In the genomic region with DNA sequence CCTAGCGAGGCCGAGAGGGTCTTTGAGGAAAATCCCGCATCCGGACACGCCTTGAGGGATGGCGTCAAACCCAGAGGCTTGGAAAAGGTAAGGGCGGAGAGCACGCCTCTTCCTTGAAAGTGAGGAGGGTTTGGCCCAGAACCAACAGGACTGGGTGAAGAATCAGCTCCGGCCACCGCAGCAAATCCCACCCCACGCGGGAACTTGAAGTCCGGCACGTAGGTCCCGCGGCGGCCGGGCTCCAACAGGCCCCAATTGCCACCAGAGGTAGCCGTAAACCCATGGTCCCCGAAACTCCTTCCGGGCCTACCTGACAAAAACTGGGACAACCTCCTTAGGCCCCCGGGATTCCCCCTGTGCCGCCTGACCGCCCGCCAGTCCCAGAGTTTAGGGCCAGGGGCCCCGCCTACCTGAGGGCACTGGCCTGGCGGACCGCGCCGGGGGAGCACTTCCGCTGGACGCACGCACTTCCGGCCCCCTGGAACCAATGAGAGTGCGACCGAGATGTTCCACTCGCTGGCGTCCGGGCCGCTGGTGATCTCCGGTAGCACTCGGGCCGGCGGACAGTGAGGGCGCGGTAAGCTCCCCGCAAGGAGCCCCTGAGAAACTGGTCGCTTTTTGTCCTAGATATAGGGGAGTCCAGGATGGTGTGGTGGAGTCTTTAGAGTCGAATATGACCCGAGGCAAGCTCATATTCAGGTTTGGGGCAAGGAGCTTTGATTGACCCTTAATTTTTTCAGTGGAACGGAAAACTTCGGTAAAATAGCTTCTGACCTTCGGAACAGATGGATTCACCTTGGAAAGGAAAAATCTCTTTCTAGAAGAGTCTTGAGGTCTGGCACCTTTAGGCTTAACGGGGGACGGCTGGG, we compare ENCODE assay signal across 8 cellular contexts. TPM values are rescaled to one million over a fixed set of nuclear protein-coding genes. Genes with fewer than 3 reads are reported as not detected.
DNase-seq lines count a peak whose midpoint lies in the region; FAIRE-seq and TF ChIP-seq lines count a peak whose summit lies in the region.

A gene (minus strand): TSS at position 453 of the 869 bp plus-strand sequence. CDS start 6,772 bp downstream, outside the sequence.
A gene (plus strand): TSS at position 537 of the 869 bp plus-strand sequence. CDS start 28,599 bp downstream, outside the sequence.

- no peak for TF ChIP-seq CTCF in fibroblast of villous mesenchyme (IDR thresholded peaks at IDR 0.05; ENCODE audit: insufficient read depth, low read depth, low read length)
- TF ChIP-seq CTCF in neural cell (IDR thresholded peaks at IDR 0.05; ENCODE audit: poor library complexity, severe bottlenecking): no peak

- H3K79me2 ChIP-seq in neural cell (replicated peaks; ENCODE audit: insufficient read depth, low read length): peaks cover 13% of the 10 kb centered on the region

- TF ChIP-seq EP300 in neural cell (conservative IDR thresholded peaks at IDR 0.05; ENCODE audit: poor library complexity, severe bottlenecking): peak; percentile 35

- H3K36me3 ChIP-seq in neural cell (ENCODE audit: insufficient read depth, low read length): no peaks in the 10 kb centered on the region

- H3K27me3 ChIP-seq in neural cell (ENCODE audit: insufficient read depth, low read depth, low read length): no peaks in the 10 kb centered on the region

- FAIRE-seq in H54 (lab: Jason Lieb, UNC): no peak

- DNase-seq in ELF-1 (ENCODE audit: low read depth, low spot score) (peak; percentile 97), H54 (ENCODE audit: insufficient read length, low spot score) (peak; percentile 68), LoVo (ENCODE audit: low spot score) (peak; percentile 94), SHP77 (lab: John Stamatoyannopoulos, UW) (peak; percentile 90 to 91), fibroblast of villous mesenchyme (ENCODE audit: low read depth) (peak; percentile 96)
- peak; percentile 96 for DNase-seq in activated effector memory CD4-positive, alpha-beta T cell treated with anti-CD3 and anti-CD28 coated beads, Interleukin-2, amount 50 U/mL, for 16 hours

- H3K4me3 Mint-ChIP-seq in stimulated activated naive CD8-positive, alpha-beta T cell treated with anti-CD3 and anti-CD28 coated beads, Interleukin-15, Interleukin-2, amounts not matched to agents 100 ng/mL and 50 ng/mL, for 24 hours: peak within 1 kb of the TSS; percentile 100

- peak within 1 kb of the TSS; percentile 86 for H3K4me2 ChIP-seq in neural cell (ENCODE audit: low read length)

- peak within 1 kb of the TSS; percentile 100 for H3K27ac Mint-ChIP-seq in stimulated activated naive CD8-positive, alpha-beta T cell treated with anti-CD3 and anti-CD28 coated beads, Interleukin-15, Interleukin-2, amounts not matched to agents 100 ng/mL and 50 ng/mL, for 24 hours

- H2AFZ ChIP-seq in neural cell (ENCODE audit: low read depth, low read length): peak within 1 kb of the TSS; percentile 94

- H3K9ac ChIP-seq in neural cell (ENCODE audit: low read length): peak within 1 kb of the TSS; percentile 83

- H3K27ac ChIP-seq in neural cell (ENCODE audit: low read length): peak within 1 kb of the TSS; percentile 67

- H3K4me1 Mint-ChIP-seq in stimulated activated naive CD8-positive, alpha-beta T cell treated with anti-CD3 and anti-CD28 coated beads, Interleukin-15, Interleukin-2, amounts not matched to agents 100 ng/mL and 50 ng/mL, for 24 hours (ENCODE audit: low read depth): peaks cover 36% of the 10 kb centered on the region

- no peaks in the 10 kb centered on the region for H4K20me1 ChIP-seq in neural cell (ENCODE audit: insufficient read depth)

- H3K4me3 ChIP-seq in fibroblast of villous mesenchyme (ENCODE audit: low read depth, low read length) (peak within 1 kb of the TSS; percentile 97), neural cell (ENCODE audit: low read length) (peak within 1 kb of the TSS; percentile 85)

- H3K9me3 ChIP-seq in neural cell (ENCODE audit: low read length): no peaks in the 10 kb centered on the region

- TF ChIP-seq RAD21 in neural cell (conservative IDR thresholded peaks at IDR 0.05): peak; percentile 21

- no peaks in the 10 kb centered on the region for H3K27me3 Mint-ChIP-seq in stimulated activated naive CD8-positive, alpha-beta T cell treated with anti-CD3 and anti-CD28 coated beads, Interleukin-15, Interleukin-2, amounts not matched to agents 100 ng/mL and 50 ng/mL, for 24 hours

- H3K9me3 Mint-ChIP-seq in stimulated activated naive CD8-positive, alpha-beta T cell treated with anti-CD3 and anti-CD28 coated beads, Interleukin-15, Interleukin-2, amounts not matched to agents 100 ng/mL and 50 ng/mL, for 24 hours: no peaks in the 10 kb centered on the region

- peak; percentile 64 for TF ChIP-seq POLR2A in H54 (IDR thresholded peaks at IDR 0.05; ENCODE audit: low read depth, low read length)

- no peaks in the 10 kb centered on the region for H3K9me2 ChIP-seq in neural cell (ENCODE audit: insufficient read depth, low read length)

- H3F3A ChIP-seq in neural cell (ENCODE audit: insufficient read depth, low read length, poor library complexity, severe bottlenecking): no peaks in the 10 kb centered on the region

- peaks cover 23% of the 10 kb centered on the region for H3K36me3 Mint-ChIP-seq in stimulated activated naive CD8-positive, alpha-beta T cell treated with anti-CD3 and anti-CD28 coated beads, Interleukin-15, Interleukin-2, amounts not matched to agents 100 ng/mL and 50 ng/mL, for 24 hours (ENCODE audit: low read depth)

TF ChIP-seq in neural cell, 6 proteins besides CTCF, POLR2A, EP300 and RAD21:
- TF ChIP-seq POLR2AphosphoS5 (IDR thresholded peaks at IDR 0.05) (peak; percentile 82), EZH2 (IDR thresholded peaks at IDR 0.05; ENCODE audit: borderline replicate concordance, insufficient read depth, low read length, poor library complexity, severe bottlenecking) (no peak), MXI1 (conservative IDR thresholded peaks at IDR 0.05; ENCODE audit: poor library complexity, severe bottlenecking) (peak; percentile 82), TAF1 (IDR thresholded peaks at IDR 0.05; ENCODE audit: low read depth) (peak; percentile 89), SMC3 (conservative IDR thresholded peaks at IDR 0.05; ENCODE audit: poor library complexity) (peak; percentile 30)
- TF ChIP-seq, protein P1, sequence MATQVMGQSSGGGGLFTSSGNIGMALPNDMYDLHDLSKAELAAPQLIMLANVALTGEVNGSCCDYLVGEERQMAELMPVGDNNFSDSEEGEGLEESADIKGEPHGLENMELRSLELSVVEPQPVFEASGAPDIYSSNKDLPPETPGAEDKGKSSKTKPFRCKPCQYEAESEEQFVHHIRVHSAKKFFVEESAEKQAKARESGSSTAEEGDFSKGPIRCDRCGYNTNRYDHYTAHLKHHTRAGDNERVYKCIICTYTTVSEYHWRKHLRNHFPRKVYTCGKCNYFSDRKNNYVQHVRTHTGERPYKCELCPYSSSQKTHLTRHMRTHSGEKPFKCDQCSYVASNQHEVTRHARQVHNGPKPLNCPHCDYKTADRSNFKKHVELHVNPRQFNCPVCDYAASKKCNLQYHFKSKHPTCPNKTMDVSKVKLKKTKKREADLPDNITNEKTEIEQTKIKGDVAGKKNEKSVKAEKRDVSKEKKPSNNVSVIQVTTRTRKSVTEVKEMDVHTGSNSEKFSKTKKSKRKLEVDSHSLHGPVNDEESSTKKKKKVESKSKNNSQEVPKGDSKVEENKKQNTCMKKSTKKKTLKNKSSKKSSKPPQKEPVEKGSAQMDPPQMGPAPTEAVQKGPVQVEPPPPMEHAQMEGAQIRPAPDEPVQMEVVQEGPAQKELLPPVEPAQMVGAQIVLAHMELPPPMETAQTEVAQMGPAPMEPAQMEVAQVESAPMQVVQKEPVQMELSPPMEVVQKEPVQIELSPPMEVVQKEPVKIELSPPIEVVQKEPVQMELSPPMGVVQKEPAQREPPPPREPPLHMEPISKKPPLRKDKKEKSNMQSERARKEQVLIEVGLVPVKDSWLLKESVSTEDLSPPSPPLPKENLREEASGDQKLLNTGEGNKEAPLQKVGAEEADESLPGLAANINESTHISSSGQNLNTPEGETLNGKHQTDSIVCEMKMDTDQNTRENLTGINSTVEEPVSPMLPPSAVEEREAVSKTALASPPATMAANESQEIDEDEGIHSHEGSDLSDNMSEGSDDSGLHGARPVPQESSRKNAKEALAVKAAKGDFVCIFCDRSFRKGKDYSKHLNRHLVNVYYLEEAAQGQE (IDR thresholded peaks at IDR 0.05; ENCODE audit: borderline replicate concordance): peak; percentile 64

RNA-seq across cellular contexts. Expression of the first gene that starts in this region (rescaled TPM):
- total RNA-seq in fibroblast of villous mesenchyme: 28.7 and 37.6 TPM in 2 replicates
- 51.9 and 57.2 TPM in 2 replicates for polyA plus RNA-seq in neural cell
- 76.7 and 84.5 TPM in 2 replicates for polyA minus RNA-seq in neural cell

RNA-seq across cellular contexts. Expression of the second gene that starts in this region (rescaled TPM):
- 7.1 and 13.8 TPM in 2 replicates for total RNA-seq in fibroblast of villous mesenchyme
- polyA plus RNA-seq in neural cell: 4.9 and 7.7 TPM in 2 replicates
- 12.5 and 13.6 TPM in 2 replicates for polyA minus RNA-seq in neural cell

Comparison
In these comparisons a context has a peak if more than half of its experiments do, and no peak if none do; other contexts are left out.
1. Peak in every context shown above with its lines: DNase-seq, H3K4me3 ChIP-seq and H3K27ac ChIP-seq.